ENCODE assay signal across 14 cellular contexts in the genomic region with DNA sequence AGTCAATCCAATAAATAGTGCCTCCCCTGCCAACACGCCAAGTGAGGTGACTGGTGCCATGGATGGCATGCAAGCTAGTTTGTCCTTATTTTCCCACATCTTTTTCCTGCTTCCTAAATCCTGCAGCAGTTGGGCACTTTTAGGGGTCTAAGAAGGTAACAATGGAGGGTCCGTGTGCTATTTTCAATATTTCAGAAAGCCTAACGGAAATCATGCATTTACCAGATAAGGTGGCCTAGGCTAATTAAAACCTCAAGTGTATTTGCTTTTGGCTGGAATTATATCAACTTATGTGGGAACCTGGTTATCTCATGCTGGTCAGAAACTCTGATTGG. TPM values are rescaled to one million over a fixed set of nuclear protein-coding genes. Genes with fewer than 3 reads are reported as not detected.
DNase-seq lines count a peak whose midpoint lies in the region; ATAC-seq, FAIRE-seq and TF ChIP-seq lines count a peak whose summit lies in the region.
"Had no signal": no experiment of that assay in that cellular context is flagged by ENCODE, and none has a peak within 500 bp of the region (broad histone marks: within the 10 kb centered on the region; RNA-seq: fewer than 3 reads in every experiment).

No MANE protein-coding gene starts in this region.

- ATAC-seq in HG02759 (IDR thresholded peaks at IDR 0.05; ENCODE audit: unreplicated experiment): no peak
- ATAC-seq: pancreas had no signal

- H3K27ac ChIP-seq in kidney (ENCODE audit: low read depth in 2 of 2, low read length in 2 of 2): no peak overlapping the region
- peak overlapping the region in 4 of 5 donors; percentile 64 to 93 (median 76) for H3K27ac ChIP-seq in stomach

- no peaks in the 10 kb centered on the region for H3K36me3 ChIP-seq in kidney (ENCODE audit: control insufficient read depth in 1 of 2, insufficient read depth in 2 of 2, low read length in 2 of 2)
- peaks cover 10 to 31% (median 24%) of the 10 kb centered on the region in 4 donors for H3K36me3 ChIP-seq in stomach
- H3K36me3 ChIP-seq: pancreas had no signal

- peak overlapping the region; percentile 21 to 33 for H3K4me3 ChIP-seq in kidney (ENCODE audit: low read length in 2 of 2)
- H3K4me3 ChIP-seq in stomach: peak overlapping the region; percentile 4 to 82 (median 50)
- H3K4me3 ChIP-seq: pancreas had no signal

- CTCF ChIA-PET in activated CD4-positive, alpha-beta T cell treated with anti-CD3 and anti-CD28 coated beads, Interleukin-2, amount 10 ng/mL, durations not matched to agents 7 days and 5 days (lab: Charles Lee): interaction anchor here (0.6 to 4.6 kb wide), 6 partner anchors 10 to 52 kb away, joined by 5 to 58 read pairs (median 12); no protein-coding TSS in a partner anchor
- CTCF ChIA-PET in activated CD4-positive, alpha-beta memory T cell treated with anti-CD3 and anti-CD28 coated beads, Interleukin-2, amount 10 ng/mL, durations not matched to agents 7 days and 5 days (lab: Charles Lee): interaction anchor here (1.3 to 11.8 kb wide), 6 partner anchors 13 to 34 kb away, joined by 3 to 282 read pairs (median 8); no protein-coding TSS in a partner anchor

- H3K36me3 Mint-ChIP-seq in activated CD4-positive, alpha-beta T cell treated with anti-CD3 and anti-CD28 coated beads, Interleukin-2, amount 10 ng/mL, durations not matched to agents 7 days and 5 days (ENCODE audit: low read depth): peaks cover 24% of the 10 kb centered on the region
- H3K36me3 Mint-ChIP-seq in activated CD4-positive, alpha-beta memory T cell treated with anti-CD3 and anti-CD28 coated beads, Interleukin-2, amount 10 ng/mL, durations not matched to agents 7 days and 5 days (ENCODE audit: low read depth): peaks cover 57% of the 10 kb centered on the region

- peaks cover 4 to 14% of the 10 kb centered on the region in 2 donors for H3K4me1 ChIP-seq in kidney (ENCODE audit: control insufficient read depth in 1 of 2, insufficient read depth in 1 of 2, low read depth in 1 of 2, low read length in 2 of 2)
- peaks cover 55 to 98% (median 72%) of the 10 kb centered on the region in 4 donors for H3K4me1 ChIP-seq in stomach

- H3K27me3 Mint-ChIP-seq in activated CD4-positive, alpha-beta T cell treated with anti-CD3 and anti-CD28 coated beads, Interleukin-2, amount 10 ng/mL, durations not matched to agents 7 days and 5 days: no peaks in the 10 kb centered on the region
- no peaks in the 10 kb centered on the region for H3K27me3 Mint-ChIP-seq in activated CD4-positive, alpha-beta memory T cell treated with anti-CD3 and anti-CD28 coated beads, Interleukin-2, amount 10 ng/mL, durations not matched to agents 7 days and 5 days

- TF ChIP-seq POLR2A in stomach (IDR thresholded peaks at IDR 0.05): no peak

- H3K9me3 Mint-ChIP-seq in activated CD4-positive, alpha-beta T cell treated with anti-CD3 and anti-CD28 coated beads, Interleukin-2, amount 10 ng/mL, durations not matched to agents 7 days and 5 days: no peaks in the 10 kb centered on the region
- H3K9me3 Mint-ChIP-seq in activated CD4-positive, alpha-beta memory T cell treated with anti-CD3 and anti-CD28 coated beads, Interleukin-2, amount 10 ng/mL, durations not matched to agents 7 days and 5 days: no peaks in the 10 kb centered on the region

- peaks cover 0 to 12% (median 11%) of the 10 kb centered on the region in 3 donors for H3K27me3 ChIP-seq in stomach
- H3K27me3 ChIP-seq: pancreas had no signal

- no peak overlapping the region for H3K9ac ChIP-seq in kidney (ENCODE audit: low read length in 2 of 2)

- POLR2A ChIA-PET in activated CD4-positive, alpha-beta T cell treated with anti-CD3 and anti-CD28 coated beads, Interleukin-2, amount 10 ng/mL, durations not matched to agents 7 days and 5 days (lab: Charles Lee): no interaction called here
- POLR2A ChIA-PET in activated CD4-positive, alpha-beta memory T cell treated with anti-CD3 and anti-CD28 coated beads, Interleukin-2, amount 10 ng/mL, durations not matched to agents 7 days and 5 days (lab: Charles Lee): interaction anchor here (0.8 to 5.9 kb wide), 7 partner anchors 9 to 146 kb away, joined by 3 to 52 read pairs (median 17); a partner anchor contains a TSS

- H3K9me3 ChIP-seq in kidney (ENCODE audit: control insufficient read depth in 1 of 2, low read length in 2 of 2) (no peaks in the 10 kb centered on the region), stomach (no peaks in the 10 kb centered on the region)
- H3K9me3 ChIP-seq: pancreas had no signal

- no peak for DNase-seq in activated CD4-positive, alpha-beta T cell treated with anti-CD3 and anti-CD28 coated beads, Interleukin-2, amount 10 ng/mL, durations not matched to agents 7 days and 5 days
- no peak for DNase-seq in activated CD4-positive, alpha-beta T cell treated with anti-CD3 and anti-CD28 coated beads, Interleukin-2, amount 50 U/mL, for 1 hour
- no peak for DNase-seq in activated CD4-positive, alpha-beta memory T cell treated with anti-CD3 and anti-CD28 coated beads, Interleukin-2, amount 10 ng/mL, durations not matched to agents 7 days and 5 days
- no peak for DNase-seq in kidney
- no peak for DNase-seq in stomach
- DNase-seq in C1 segment of cervical spinal cord (lab: John Stamatoyannopoulos, UW): no peak
- no peak for DNase-seq in effector CD4-positive, alpha-beta T cell
- DNase-seq: NCI-H2081 treated with DMSO at 0.1 percent for 48 hours, pancreas, SHP77 had no signal

- 36 to 59% (median 54%) methylated on average over 3 of the region's 3 CpGs for WGBS in stomach, 5 donors

- no peak for TF ChIP-seq EP300 in stomach (IDR thresholded peaks at IDR 0.05)

- peak overlapping the region; percentile 95 for H3K27ac Mint-ChIP-seq in activated CD4-positive, alpha-beta T cell treated with anti-CD3 and anti-CD28 coated beads, Interleukin-2, amount 10 ng/mL, durations not matched to agents 7 days and 5 days
- peak overlapping the region; percentile 91 for H3K27ac Mint-ChIP-seq in activated CD4-positive, alpha-beta memory T cell treated with anti-CD3 and anti-CD28 coated beads, Interleukin-2, amount 10 ng/mL, durations not matched to agents 7 days and 5 days

- peak overlapping the region; percentile 78 for H3K4me3 Mint-ChIP-seq in activated CD4-positive, alpha-beta T cell treated with anti-CD3 and anti-CD28 coated beads, Interleukin-2, amount 10 ng/mL, durations not matched to agents 7 days and 5 days
- H3K4me3 Mint-ChIP-seq in activated CD4-positive, alpha-beta memory T cell treated with anti-CD3 and anti-CD28 coated beads, Interleukin-2, amount 10 ng/mL, durations not matched to agents 7 days and 5 days: peak overlapping the region; percentile 72

- peaks cover 69% of the 10 kb centered on the region for H3K4me1 Mint-ChIP-seq in activated CD4-positive, alpha-beta T cell treated with anti-CD3 and anti-CD28 coated beads, Interleukin-2, amount 10 ng/mL, durations not matched to agents 7 days and 5 days
- H3K4me1 Mint-ChIP-seq in activated CD4-positive, alpha-beta memory T cell treated with anti-CD3 and anti-CD28 coated beads, Interleukin-2, amount 10 ng/mL, durations not matched to agents 7 days and 5 days: peaks cover 68% of the 10 kb centered on the region

- intact Hi-C loops in kidney (cut with DNase I): no loop called here
- intact Hi-C loops in stomach (cut with DNase I; ENCODE audit: low total_unique reads): no loop called here

- TF ChIP-seq CTCF in kidney (IDR thresholded peaks at IDR 0.05; ENCODE audit: borderline replicate concordance, extremely low read depth, insufficient read depth) (no peak), stomach (IDR thresholded peaks at IDR 0.05) (no peak)

- no peak for FAIRE-seq in kidney (lab: Jason Lieb, UNC)
- FAIRE-seq: pancreas had no signal

RNA-seq across cellular contexts. Expression of a gene that starts 4.9 kb away (rescaled TPM):
- 10 to 100 TPM; 83.5 to 88.7 TPM for total RNA-seq in activated CD4-positive, alpha-beta T cell treated with anti-CD3 and anti-CD28 coated beads, Interleukin-2, amount 10 ng/mL, durations not matched to agents 7 days and 5 days
- 100 to 1,000 TPM; 102 to 107 TPM for total RNA-seq in activated CD4-positive, alpha-beta memory T cell treated with anti-CD3 and anti-CD28 coated beads, Interleukin-2, amount 10 ng/mL, durations not matched to agents 7 days and 5 days
- total RNA-seq in kidney (65.6 TPM), stomach (100 to 1,000 TPM in 2 of 5 donors, 10 to 100 TPM in 3; 53.7 to 182 (median 88.8) TPM)
- polyA plus RNA-seq in kidney (ENCODE audit: insufficient read depth, low read depth, low replicate concordance) (11.4 TPM), stomach (100 to 1,000 TPM in 1 of 3 donors, 10 to 100 TPM in 2; 29.3 to 102 (median 33.2) TPM)
- total RNA-seq: HT-29 had no signal

RNA-seq across cellular contexts. Expression of a gene that starts 29.6 kb away (rescaled TPM):
- 1 to 10 TPM in 1 of 2 experiments, under 1 TPM in 1; 0.48 to 1.3 TPM for total RNA-seq in activated CD4-positive, alpha-beta T cell treated with anti-CD3 and anti-CD28 coated beads, Interleukin-2, amount 10 ng/mL, durations not matched to agents 7 days and 5 days
- total RNA-seq in activated CD4-positive, alpha-beta memory T cell treated with anti-CD3 and anti-CD28 coated beads, Interleukin-2, amount 10 ng/mL, durations not matched to agents 7 days and 5 days: 1 to 10 TPM in 1 of 2 experiments, under 1 TPM in 1; 0.38 to 1.2 TPM
- 16.6 TPM for total RNA-seq in kidney
- 10.2 TPM for polyA plus RNA-seq in kidney (ENCODE audit: insufficient read depth, low read depth, low replicate concordance)
- 10 to 100 TPM in 1 of 5 donors, 1 to 10 TPM in 4; 1.2 to 35.7 (median 2.6) TPM for total RNA-seq in stomach
- polyA plus RNA-seq in stomach: 10 to 100 TPM; 16.9 to 35.1 (median 17.6) TPM

RNA-seq across cellular contexts. Expression of a gene that starts 49.9 kb away (rescaled TPM):
- total RNA-seq in activated CD4-positive, alpha-beta T cell treated with anti-CD3 and anti-CD28 coated beads, Interleukin-2, amount 10 ng/mL, durations not matched to agents 7 days and 5 days: under 1 TPM; 0.15 to 0.33 TPM
- total RNA-seq in activated CD4-positive, alpha-beta memory T cell treated with anti-CD3 and anti-CD28 coated beads, Interleukin-2, amount 10 ng/mL, durations not matched to agents 7 days and 5 days: under 1 TPM; 0.18 to 0.25 TPM
- 1.7 TPM for total RNA-seq in kidney
- polyA plus RNA-seq in kidney (ENCODE audit: insufficient read depth, low read depth, low replicate concordance): not detected
- not detected for total RNA-seq in stomach
- 1 to 10 TPM in 1 of 3 donors, under 1 TPM in 2; 0.46 to 1.4 (median 0.50) TPM for polyA plus RNA-seq in stomach
- total RNA-seq: dermis microvascular lymphatic vessel endothelial cell, HT-29 had no signal
- polyA plus RNA-seq: AG04450 had no signal

RNA-seq across cellular contexts. Expression of a gene that starts 59.2 kb away (rescaled TPM):
- 10 to 100 TPM in 1 of 2 experiments, 1 to 10 TPM in 1; 8.5 to 10.8 TPM for total RNA-seq in activated CD4-positive, alpha-beta T cell treated with anti-CD3 and anti-CD28 coated beads, Interleukin-2, amount 10 ng/mL, durations not matched to agents 7 days and 5 days
- 10 to 100 TPM; 14.9 to 16.4 TPM for total RNA-seq in activated CD4-positive, alpha-beta memory T cell treated with anti-CD3 and anti-CD28 coated beads, Interleukin-2, amount 10 ng/mL, durations not matched to agents 7 days and 5 days
- total RNA-seq in kidney (0.72 TPM), stomach (not detected)
- polyA plus RNA-seq in kidney (ENCODE audit: insufficient read depth, low read depth, low replicate concordance) (not detected), stomach (under 1 TPM in 2 of 3 donors, not detected in 1; 0.44 to 0.50 TPM)
- total RNA-seq: dermis microvascular lymphatic vessel endothelial cell, HT-29 had no signal
- polyA plus RNA-seq: AG04450, pancreas had no signal

Comparison
In these comparisons a context has a peak if more than half of its experiments do, and no peak if none do; other contexts are left out.
1. H3K27ac ChIP-seq: peak in stomach (4 of 5); none in kidney (0 of 2).